ENCODE assay signal across 8 cellular contexts in the genomic region with DNA sequence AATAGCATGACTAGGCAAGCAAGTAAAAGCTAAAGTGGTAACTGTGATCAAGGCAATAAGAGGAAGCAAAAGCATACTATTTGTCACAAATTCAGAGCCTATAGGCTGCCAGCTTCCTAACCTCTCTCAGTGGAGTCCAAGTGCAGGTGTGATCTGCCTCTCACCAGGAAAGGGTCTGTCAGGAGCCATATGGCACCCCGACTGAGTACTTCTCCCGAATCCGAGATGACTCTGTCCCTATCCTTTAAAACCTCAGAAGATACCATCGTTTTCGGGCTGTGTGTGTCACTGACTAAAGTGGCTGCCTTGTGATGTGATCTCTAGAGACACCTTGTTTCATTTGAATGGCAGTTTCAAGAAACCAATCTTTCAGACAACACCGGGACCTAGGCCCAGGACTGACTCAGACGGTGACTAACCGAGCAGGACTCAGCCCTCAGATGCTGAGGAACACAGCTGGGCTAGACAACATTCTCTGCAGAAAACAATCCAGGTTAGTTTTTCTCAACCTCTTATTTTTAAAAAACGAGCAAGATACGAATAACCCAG.
A peak's percentile ranks its signal among the peaks of the same experiment; 100 is the strongest.
DNase-seq lines count a peak whose midpoint lies in the region; ATAC-seq lines count a peak whose summit lies in the region.

No MANE protein-coding gene starts in this region.

- H3K4me1 ChIP-seq in right cardiac atrium (ENCODE audit: control insufficient read depth, insufficient read depth, low read length) (peaks cover 5% of the 10 kb centered on the region), thymus (ENCODE audit: control insufficient read depth, insufficient read depth, low read length) (no peaks in the 10 kb centered on the region)

- H3K27ac ChIP-seq in right cardiac atrium (ENCODE audit: low read length), result peak overlapping the region; percentile 91
- H3K27ac ChIP-seq in thymus (ENCODE audit: low read depth), result peak overlapping the region; percentile 46

- H3K4me3 Mint-ChIP-seq in activated T-helper 17 cell treated with anti-CD3 and anti-CD28 coated beads, Interleukin-2, amount 50 U/mL, for 72 hours, result peak overlapping the region; percentile 41

- peaks cover 12% of the 10 kb centered on the region for H3K4me1 Mint-ChIP-seq in activated T-helper 17 cell treated with anti-CD3 and anti-CD28 coated beads, Interleukin-2, amount 50 U/mL, for 72 hours

- H3K4me3 ChIP-seq in right cardiac atrium (ENCODE audit: low read length) (no peak overlapping the region), thymus (ENCODE audit: low read length) (no peak overlapping the region)

- DNase-seq in Caki2 (ENCODE audit: low read depth) (peak; percentile 14), HS-5 (ENCODE audit: low read depth) (peak; percentile 79), right cardiac atrium (peak in 2 of 3 donors; percentile 67 to 75), NCI-H1436 (lab: John Stamatoyannopoulos, UW) (no peak)

- no peaks in the 10 kb centered on the region for H3K9me3 ChIP-seq in right cardiac atrium (ENCODE audit: control insufficient read depth, low read length)
- no peaks in the 10 kb centered on the region for H3K9me3 ChIP-seq in thymus (ENCODE audit: control insufficient read depth)

- H3K27me3 Mint-ChIP-seq in activated T-helper 17 cell treated with anti-CD3 and anti-CD28 coated beads, Interleukin-2, amount 50 U/mL, for 72 hours, result no peaks in the 10 kb centered on the region

- H3K27me3 ChIP-seq in right cardiac atrium (ENCODE audit: control insufficient read depth, insufficient read depth) (no peaks in the 10 kb centered on the region), thymus (ENCODE audit: control insufficient read depth, insufficient read depth) (no peaks in the 10 kb centered on the region)

- 58% methylated on average over 10 of the region's 10 CpGs for WGBS in right cardiac atrium
- 95% methylated on average over 10 of the region's 10 CpGs for WGBS in thymus

- H3K36me3 Mint-ChIP-seq in activated T-helper 17 cell treated with anti-CD3 and anti-CD28 coated beads, Interleukin-2, amount 50 U/mL, for 72 hours (ENCODE audit: low read depth), result peaks cover 95% of the 10 kb centered on the region

- peaks cover 48% of the 10 kb centered on the region for H3K36me3 ChIP-seq in thymus (ENCODE audit: control insufficient read depth, insufficient read depth)

- ATAC-seq in GM19463 (IDR thresholded peaks at IDR 0.05; ENCODE audit: unreplicated experiment) (peak; percentile 71), right cardiac atrium (peak in 1 of 2 donors; percentile 44), GM21515 (IDR thresholded peaks at IDR 0.05; ENCODE audit: unreplicated experiment) (no peak)
- ATAC-seq in activated T-helper 17 cell treated with anti-CD3 and anti-CD28 coated beads, Interleukin-2, amount 50 U/mL, for 72 hours (replicated peaks), result peak; percentile 96

- in situ Hi-C loops in Caki2 (cut with HindIII; ENCODE audit: low pct_unique_long_range_greater_than_20kb, low sequenced_read_pairs), result no loop called here

- no peaks in the 10 kb centered on the region for H3K9me3 Mint-ChIP-seq in activated T-helper 17 cell treated with anti-CD3 and anti-CD28 coated beads, Interleukin-2, amount 50 U/mL, for 72 hours

- intact Hi-C loops in right cardiac atrium (cut with DNase I), result loop anchor here (2.0 to 10.0 kb wide), 5 partner anchors 68 to 185 kb away; a partner anchor contains a TSS

- peak overlapping the region; percentile 60 for H3K27ac Mint-ChIP-seq in activated T-helper 17 cell treated with anti-CD3 and anti-CD28 coated beads, Interleukin-2, amount 50 U/mL, for 72 hours
